1 cellular context compared by ENCODE assay signal in genomic region chr15:96350321-96350720, GRCh38.
A peak's percentile ranks its signal among the peaks of the same experiment; 100 is the strongest.
TF ChIP-seq lines count a peak whose summit lies in the region.

No MANE protein-coding gene starts in this region.

TF ChIP-seq in GM23338, 12 proteins besides CTCF, POLR2A, EP300 and RAD21 (continued from another document):
- TF ChIP-seq ZNF114 (CRISPR knock-in tag; IDR thresholded peaks at IDR 0.05) (no peak), REST (IDR thresholded peaks at IDR 0.05; ENCODE audit: unreplicated experiment) (no peak), STAT1 (IDR thresholded peaks at IDR 0.05; ENCODE audit: unreplicated experiment) (no peak), ZNF462 (CRISPR knock-in tag; IDR thresholded peaks at IDR 0.05) (no peak), CREB1 (CRISPR knock-in tag; IDR thresholded peaks at IDR 0.05; ENCODE audit: low read depth) (no peak), JUNB (IDR thresholded peaks at IDR 0.05; ENCODE audit: unreplicated experiment) (no peak), EZH2phosphoT487 (IDR thresholded peaks at IDR 0.05; ENCODE audit: unreplicated experiment) (peak; percentile 43), POLR2AphosphoS5 (IDR thresholded peaks at IDR 0.05; ENCODE audit: low read depth) (no peak), NANOG (IDR thresholded peaks at IDR 0.05; ENCODE audit: borderline replicate concordance) (no peak), EZH2 (IDR thresholded peaks at IDR 0.05; ENCODE audit: low read depth, unreplicated experiment) (peak; percentile 59)
TF ChIP-seq in GM23338: peak in this region for 2.
